9 cellular contexts compared by ENCODE assay signal in genomic region chr12:94173660-94174265, GRCh38. TPM values are rescaled to one million over a fixed set of nuclear protein-coding genes. Genes with fewer than 3 reads are reported as not detected.
A peak's percentile ranks its signal among the peaks of the same experiment; 100 is the strongest.
DNase-seq lines count a peak whose midpoint lies in the region; ATAC-seq and TF ChIP-seq lines count a peak whose summit lies in the region.
"Had no signal": no experiment of that assay in that cellular context is flagged by ENCODE, and none has a peak within 500 bp of the region (broad histone marks: within the 10 kb centered on the region; RNA-seq: fewer than 3 reads in every experiment).

No MANE protein-coding gene starts in this region.

- H3K9ac ChIP-seq in IMR-90 (ENCODE audit: low read depth, low read length): no peak overlapping the region

- H4K5ac ChIP-seq in IMR-90 (ENCODE audit: low read depth, low read length): peak overlapping the region; percentile 61

- peak overlapping the region; percentile 49 for H2BK5ac ChIP-seq in IMR-90 (ENCODE audit: low read depth, low read length, poor library complexity, severe bottlenecking)

- H3K36me3 ChIP-seq in IMR-90 (ENCODE audit: control insufficient read depth, insufficient read depth, low read length): no peaks in the 10 kb centered on the region
- no peaks in the 10 kb centered on the region for H3K36me3 ChIP-seq in mesodermal cell (ENCODE audit: control insufficient read depth, insufficient read depth, low read length)

- CTCF ChIA-PET in IMR-90 (lab: Yijun Ruan, JAX): no interaction called here

- peak overlapping the region in 1 of 2 experiments; percentile 54; a peak in 1 of 4 replicates for H4K8ac ChIP-seq in IMR-90 (ENCODE audit: low read depth in 2 of 2, low read length in 2 of 2)

- no peak overlapping the region for H3K4me2 ChIP-seq in IMR-90 (ENCODE audit: low read depth, low read length)

- H3K9me3 ChIP-seq in IMR-90 (ENCODE audit: control insufficient read depth, insufficient read depth, low read length) (peaks cover 6% of the 10 kb centered on the region), mesodermal cell (ENCODE audit: control insufficient read depth, low read length) (peaks cover 9% of the 10 kb centered on the region)

- no peak for TF ChIP-seq POLR2A in IMR-90 (IDR thresholded peaks at IDR 0.05; ENCODE audit: low read depth, low read length)

- H2BK120ac ChIP-seq in IMR-90 (ENCODE audit: low read depth, low read length): peak overlapping the region; percentile 85

- no peak overlapping the region for H2AK9ac ChIP-seq in IMR-90 (replicated peaks; ENCODE audit: low read depth, low read length, poor library complexity)

- TF ChIP-seq RAD21 in IMR-90 (IDR thresholded peaks at IDR 0.05; ENCODE audit: low read length): no peak

- no peak overlapping the region for H3K56ac ChIP-seq in IMR-90 (ENCODE audit: extremely low read depth, insufficient read depth, low read length)

- H3K79me1 ChIP-seq in IMR-90 (ENCODE audit: low read depth in 1 of 2, low read length in 2 of 2): no peaks in the 10 kb centered on the region

- no peak overlapping the region for H3K4me3 ChIP-seq in IMR-90 (ENCODE audit: insufficient read depth, low read depth, low read length)
- H3K4me3 ChIP-seq in mesodermal cell (ENCODE audit: extremely low read depth, insufficient read depth, low read length, poor library complexity, severe bottlenecking): no peak overlapping the region

- DNase-seq in IMR-90 (no peak), NCI-H2171 treated with DMSO at 0.1 percent for 48 hours (lab: John Stamatoyannopoulos, UW) (no peak), iPS-NIHi7 (ENCODE audit: extremely low spot score) (no peak)
- no peak for DNase-seq in central memory CD4-positive, alpha-beta T cell
- DNase-seq in stimulated activated CD4-positive, alpha-beta T cell treated with anti-CD3 and anti-CD28 coated beads, Interleukin-4, amount 100 ng/mL, for 4 hours: no peak
- DNase-seq: NCI-H1694 treated with DMSO at 0.1 percent for 48 hours had no signal

- H2AFZ ChIP-seq in IMR-90 (replicated peaks; ENCODE audit: low read length, poor library complexity): no peak overlapping the region

- H4K91ac ChIP-seq in IMR-90 (ENCODE audit: insufficient read depth, low read depth, low read length): peak overlapping the region; percentile 19; the same call in 1 of the 2 replicates

- H2AK5ac ChIP-seq in IMR-90 (ENCODE audit: low read depth, low read length): peak overlapping the region; percentile 73

- in situ Hi-C loops in IMR-90 (cut with MboI; ENCODE audit: low sequenced_read_pairs): no loop called here

- peaks cover 4% of the 10 kb centered on the region for H3K27me3 ChIP-seq in IMR-90 (ENCODE audit: control insufficient read depth, insufficient read depth, low read length)

- no peak for TF ChIP-seq CTCF in IMR-90 (conservative IDR thresholded peaks at IDR 0.05; ENCODE audit: low read depth, low read length)

- peak overlapping the region; percentile 54; the same call in 1 of the 2 replicates for H3K14ac ChIP-seq in IMR-90 (replicated peaks; ENCODE audit: low read depth, low read length)

- ATAC-seq in GM18498 (IDR thresholded peaks at IDR 0.05; ENCODE audit: unreplicated experiment): peak; percentile 72
- peak; percentile 62 for ATAC-seq in GM21515 (IDR thresholded peaks at IDR 0.05; ENCODE audit: unreplicated experiment)
- no peak for ATAC-seq in IMR-90 (ENCODE audit: low read depth)

- peak overlapping the region; percentile 62 for H3K4ac ChIP-seq in IMR-90 (ENCODE audit: low read depth, low read length)

- H3K18ac ChIP-seq in IMR-90 (ENCODE audit: low read depth, low read length): peak overlapping the region; percentile 67

- no TSS peak for BruUV-seq in IMR-90 (replicated peaks; lab: Mats Ljungman, UMichigan)

- 100% methylated on average over 1 of the region's 7 CpGs; no CpG with 5 or more reads in 1 of the 2 experiments for WGBS in IMR-90 (ENCODE audit: extremely low coverage in 2 of 2, insufficient read length in 1 of 2), 2 experiments
- 92 to 93% methylated on average over 5 to 6 of the region's 7 CpGs for WGBS in mesodermal cell (ENCODE audit: insufficient coverage in 2 of 2), 2 experiments

- H2BK15ac ChIP-seq in IMR-90 (ENCODE audit: low read depth, low read length): peak overlapping the region; percentile 49; the same call in 2 of the 3 replicates

- H4K20me1 ChIP-seq in IMR-90 (ENCODE audit: insufficient read depth, low read length): no peaks in the 10 kb centered on the region

- dilution Hi-C loops in IMR-90 (cut with HindIII; ENCODE audit: low sequenced_read_pairs, unreplicated experiment): no loop called here

- POLR2A ChIA-PET in IMR-90 (lab: Charles Lee; ENCODE audit: unreplicated experiment): interaction anchor here (1.3 kb wide), 1 partner anchor 89 kb away, joined by 4 read pairs; no protein-coding TSS in a partner anchor

- peaks cover 6% of the 10 kb centered on the region; the same call in 1 of the 2 replicates for H3K9me1 ChIP-seq in IMR-90 (ENCODE audit: insufficient read depth, low read length)

- H3K4me1 ChIP-seq in IMR-90 (ENCODE audit: control insufficient read depth, insufficient read depth, low read length) (peaks cover 22% of the 10 kb centered on the region), mesodermal cell (ENCODE audit: control insufficient read depth, insufficient read depth, low read length, poor library complexity, severe bottlenecking) (peaks cover 57% of the 10 kb centered on the region)

- peak overlapping the region; percentile 69 for H2BK20ac ChIP-seq in IMR-90 (ENCODE audit: low read depth, low read length)

- intact Hi-C loops in IMR-90 (cut with micrococcal nuclease): loop anchor here (5.0 kb wide), 1 partner anchor 94 kb away; no protein-coding TSS in a partner anchor

- H3K27ac ChIP-seq in IMR-90 (ENCODE audit: insufficient read depth, low read length) (peak overlapping the region; percentile 87; the same call in 1 of the 2 replicates), mesodermal cell (ENCODE audit: low read depth, low read length, severe bottlenecking) (peak overlapping the region; percentile 20)

- 0 out of 2 replicates have a peak overlapping the region, but pooled peaks have one; percentile 4 for H3K23ac ChIP-seq in IMR-90 (ENCODE audit: low read depth, low read length)

TF ChIP-seq in IMR-90, 13 proteins besides CTCF, POLR2A, EP300 and RAD21:
- no peak for TF ChIP-seq FOS (IDR thresholded peaks at IDR 0.05; ENCODE audit: low read depth, low read length)
- no peak for TF ChIP-seq RCOR1 (IDR thresholded peaks at IDR 0.05; ENCODE audit: insufficient replicate concordance, low read length)
- no peak for TF ChIP-seq ELK1 (IDR thresholded peaks at IDR 0.05; ENCODE audit: borderline replicate concordance, low read depth, low read length)
- TF ChIP-seq MAZ (IDR thresholded peaks at IDR 0.05; ENCODE audit: borderline replicate concordance, low read depth, low read length): no peak
- TF ChIP-seq RFX5 (IDR thresholded peaks at IDR 0.05; ENCODE audit: low read depth, low read length): no peak
- no peak for TF ChIP-seq SMC3 (IDR thresholded peaks at IDR 0.05; ENCODE audit: low read depth, low read length)
- TF ChIP-seq CHD1 (IDR thresholded peaks at IDR 0.05; ENCODE audit: low read depth, low read length): no peak
- TF ChIP-seq NFE2L2 (IDR thresholded peaks at IDR 0.05; ENCODE audit: low read depth, low read length): no peak
- no peak for TF ChIP-seq MAFK (IDR thresholded peaks at IDR 0.05; ENCODE audit: low read depth, low read length)
- TF ChIP-seq MXI1 (IDR thresholded peaks at IDR 0.05; ENCODE audit: borderline replicate concordance, low read depth, low read length): no peak
- no peak for TF ChIP-seq BHLHE40 (IDR thresholded peaks at IDR 0.05; ENCODE audit: low read depth, low read length)
- TF ChIP-seq USF2 (IDR thresholded peaks at IDR 0.05; ENCODE audit: low read depth, low read length): no peak
- no peak for TF ChIP-seq CEBPB (IDR thresholded peaks at IDR 0.05; ENCODE audit: low read depth, low read length)

RNA-seq across cellular contexts. Expression of gene PLXNC1, which starts 25.4 kb away (rescaled TPM):
- 1.1 and 1.6 TPM in 2 replicates for total RNA-seq in IMR-90 (2012; rRNA removed)
- 0.77 and 1.0 TPM in 2 replicates for polyA plus RNA-seq in IMR-90 (2012; rRNA removed)
- 0.10 and 0.30 TPM in 2 replicates for polyA plus RNA-seq in IMR-90 (2012; cell fraction: cytosol; rRNA removed)
- 0.25 and 0.88 TPM in 2 replicates for polyA plus RNA-seq in IMR-90 (2012; cell fraction: nucleus; rRNA removed; ENCODE audit: low replicate concordance)
- 5.6 TPM for polyA plus RNA-seq in mesodermal cell (2013, experiment 1 of 2)
- polyA plus RNA-seq in mesodermal cell (2013, experiment 2 of 2): 4.7 TPM
